Comparison of ENCODE assay signal across 2 cellular contexts in genomic region chr5:140093866-140094265, GRCh38.
A peak's percentile ranks its signal among the peaks of the same experiment; 100 is the strongest.
TF ChIP-seq lines count a peak whose summit lies in the region.

No MANE protein-coding gene starts in this region.

TF ChIP-seq in HEK293, 187 proteins besides CTCF, POLR2A, EP300 and RAD21:
- TF ChIP-seq GLI2 (tag by site-specific recombination; IDR thresholded peaks at IDR 0.05; ENCODE audit: borderline replicate concordance, low read depth) = no peak
- TF ChIP-seq, protein P1, sequence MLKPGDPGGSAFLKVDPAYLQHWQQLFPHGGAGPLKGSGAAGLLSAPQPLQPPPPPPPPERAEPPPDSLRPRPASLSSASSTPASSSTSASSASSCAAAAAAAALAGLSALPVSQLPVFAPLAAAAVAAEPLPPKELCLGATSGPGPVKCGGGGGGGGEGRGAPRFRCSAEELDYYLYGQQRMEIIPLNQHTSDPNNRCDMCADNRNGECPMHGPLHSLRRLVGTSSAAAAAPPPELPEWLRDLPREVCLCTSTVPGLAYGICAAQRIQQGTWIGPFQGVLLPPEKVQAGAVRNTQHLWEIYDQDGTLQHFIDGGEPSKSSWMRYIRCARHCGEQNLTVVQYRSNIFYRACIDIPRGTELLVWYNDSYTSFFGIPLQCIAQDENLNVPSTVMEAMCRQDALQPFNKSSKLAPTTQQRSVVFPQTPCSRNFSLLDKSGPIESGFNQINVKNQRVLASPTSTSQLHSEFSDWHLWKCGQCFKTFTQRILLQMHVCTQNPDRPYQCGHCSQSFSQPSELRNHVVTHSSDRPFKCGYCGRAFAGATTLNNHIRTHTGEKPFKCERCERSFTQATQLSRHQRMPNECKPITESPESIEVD (tag by site-specific recombination; IDR thresholded peaks at IDR 0.05) = 0 out of 2 replicates have a peak, but pooled peaks have one; percentile 6

TF ChIP-seq in K562, 482 proteins besides CTCF, POLR2A, EP300 and RAD21:
- TF ChIP-seq NR3C1 (CRISPR knock-in tag; IDR thresholded peaks at IDR 0.05) (no peak), TAL1 (IDR thresholded peaks at IDR 0.05) (peak; percentile 32; the same call in 1 of the 2 replicates), ZNF239 (CRISPR knock-in tag; IDR thresholded peaks at IDR 0.05) (no peak), CEBPG (CRISPR knock-in tag; IDR thresholded peaks at IDR 0.05) (no peak), CEBPG (tag; conservative IDR thresholded peaks at IDR 0.05 in 1 of 2, IDR thresholded peaks at IDR 0.05 in 1 of 2) (peak in 1 of 2 experiments; percentile 74; a peak in 2 of 4 replicates), PCBP1 (IDR thresholded peaks at IDR 0.05; ENCODE audit: low read depth, low read length, poor library complexity, severe bottlenecking) (no peak), TBL1XR1 (IDR thresholded peaks at IDR 0.05; ENCODE audit: low read length in 2 of 2) (no peak), ZBTB40 (IDR thresholded peaks at IDR 0.05) (no peak), ZBTB40 (CRISPR knock-in tag; IDR thresholded peaks at IDR 0.05) (no peak), HNRNPL (IDR thresholded peaks at IDR 0.05; ENCODE audit: low read depth, low read length) (no peak), NR0B1 (IDR thresholded peaks at IDR 0.05; ENCODE audit: partially characterized antibody) (no peak), POLR2H (tag; IDR thresholded peaks at IDR 0.05; ENCODE audit: low read depth) (no peak), ATF6 (CRISPR knock-in tag; IDR thresholded peaks at IDR 0.05) (no peak), MEIS2 (IDR thresholded peaks at IDR 0.05; ENCODE audit: partially characterized antibody) (peak; percentile 50), SREBF1 (IDR thresholded peaks at IDR 0.05; ENCODE audit: borderline replicate concordance, low read depth, low read length) (no peak), ZNF124 (CRISPR knock-in tag; IDR thresholded peaks at IDR 0.05) (no peak), TAF15 (IDR thresholded peaks at IDR 0.05; ENCODE audit: low read depth, low read length) (no peak), TAF9B (IDR thresholded peaks at IDR 0.05; ENCODE audit: partially characterized antibody) (no peak), TCF3 (CRISPR knock-in tag; IDR thresholded peaks at IDR 0.05) (peak; percentile 25; the same call in 1 of the 2 replicates), TRIM24 (IDR thresholded peaks at IDR 0.05) (peak in 1 of 2 experiments; percentile 53; a peak in 1 of 4 replicates), PHF20 (IDR thresholded peaks at IDR 0.05; ENCODE audit: partially characterized antibody) (no peak), FIP1L1 (IDR thresholded peaks at IDR 0.05; ENCODE audit: low read depth, low read length, poor library complexity, severe bottlenecking) (no peak), HDAC1 (IDR thresholded peaks at IDR 0.05) (no peak), KDM1A (IDR thresholded peaks at IDR 0.05) (no peak), TAF7 (tag; IDR thresholded peaks at IDR 0.05) (no peak), ETS1 (conservative IDR thresholded peaks at IDR 0.05; ENCODE audit: control insufficient read depth, low read depth, low read length) (no peak), ZNF696 (CRISPR knock-in tag; conservative IDR thresholded peaks at IDR 0.05) (no peak), BDP1 (IDR thresholded peaks at IDR 0.05; ENCODE audit: insufficient read depth, insufficient read length) (no peak), PRMT5 (CRISPR knock-in tag; IDR thresholded peaks at IDR 0.05) (no peak)
- TF ChIP-seq, protein P2, sequence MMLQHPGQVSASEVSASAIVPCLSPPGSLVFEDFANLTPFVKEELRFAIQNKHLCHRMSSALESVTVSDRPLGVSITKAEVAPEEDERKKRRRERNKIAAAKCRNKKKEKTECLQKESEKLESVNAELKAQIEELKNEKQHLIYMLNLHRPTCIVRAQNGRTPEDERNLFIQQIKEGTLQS (IDR thresholded peaks at IDR 0.05) = 0 out of 2 replicates have a peak, but pooled peaks have one; percentile 24
- TF ChIP-seq, protein P2 (CRISPR knock-in tag; conservative IDR thresholded peaks at IDR 0.05) = no peak
- TF ChIP-seq, protein P3, sequence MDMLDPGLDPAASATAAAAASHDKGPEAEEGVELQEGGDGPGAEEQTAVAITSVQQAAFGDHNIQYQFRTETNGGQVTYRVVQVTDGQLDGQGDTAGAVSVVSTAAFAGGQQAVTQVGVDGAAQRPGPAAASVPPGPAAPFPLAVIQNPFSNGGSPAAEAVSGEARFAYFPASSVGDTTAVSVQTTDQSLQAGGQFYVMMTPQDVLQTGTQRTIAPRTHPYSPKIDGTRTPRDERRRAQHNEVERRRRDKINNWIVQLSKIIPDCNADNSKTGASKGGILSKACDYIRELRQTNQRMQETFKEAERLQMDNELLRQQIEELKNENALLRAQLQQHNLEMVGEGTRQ (CRISPR knock-in tag; IDR thresholded peaks at IDR 0.05) = no peak
